In the genomic region with DNA sequence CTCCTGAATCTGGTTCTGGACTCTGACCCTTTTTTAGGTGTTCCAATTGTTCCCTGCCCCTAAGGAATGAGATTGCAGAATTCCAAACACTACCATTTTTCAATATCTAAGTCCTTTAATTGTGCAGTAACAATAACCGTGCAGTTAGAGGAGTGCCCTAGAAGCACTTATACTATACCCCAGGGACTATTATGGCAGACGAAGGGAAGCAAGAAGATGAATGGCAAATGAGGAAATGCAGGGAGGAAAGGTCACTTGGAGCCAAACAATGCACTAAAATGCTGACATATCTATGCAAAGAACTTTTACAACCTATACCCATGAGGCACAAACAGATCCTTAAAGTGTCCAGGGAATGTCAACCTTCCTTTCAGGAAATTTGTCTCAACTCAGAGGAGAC, we compare ENCODE assay signal across 23 cellular contexts. TPM values are rescaled to one million over a fixed set of nuclear protein-coding genes. Genes with fewer than 3 reads are reported as not detected.
DNase-seq lines count a peak whose midpoint lies in the region; ATAC-seq and TF ChIP-seq lines count a peak whose summit lies in the region.
"Had no signal": no experiment of that assay in that cellular context is flagged by ENCODE, and none has a peak within 500 bp of the region (broad histone marks: within the 10 kb centered on the region; RNA-seq: fewer than 3 reads in every experiment).

No MANE protein-coding gene starts in this region.

- no peak for TF ChIP-seq POLR2A in transverse colon (IDR thresholded peaks at IDR 0.05)

- H3K36me3 ChIP-seq in transverse colon: no peaks in the 10 kb centered on the region
- H3K36me3 ChIP-seq: BLaER1, SJCRH30 had no signal

- TF ChIP-seq CTCF in transverse colon (IDR thresholded peaks at IDR 0.05): no peak

- H3K4me1 ChIP-seq in transverse colon: peaks cover 0 to 7% (median 0%) of the 10 kb centered on the region in 4 donors
- H3K4me1 ChIP-seq: BLaER1, SJCRH30 had no signal

- no peaks in the 10 kb centered on the region for H3K27me3 ChIP-seq in transverse colon
- H3K27me3 ChIP-seq: BLaER1, SJCRH30 had no signal

- no peak for TF ChIP-seq EP300 in transverse colon (IDR thresholded peaks at IDR 0.05; ENCODE audit: low read depth)

- H3K27ac ChIP-seq in transverse colon: peak overlapping the region in 3 of 4 donors; percentile 21 to 42 (median 32)
- H3K27ac ChIP-seq: BLaER1, SJCRH30 had no signal

- no peaks in the 10 kb centered on the region for H3K9me3 ChIP-seq in transverse colon
- H3K9me3 ChIP-seq: BLaER1, Caco-2, SJCRH30 had no signal

- POLR2A ChIA-PET in HEK293T (lab: Yijun Ruan, JAX): no interaction called here

- WGBS in transverse colon (ENCODE audit: low coverage in 1 of 2), 2 donors: 16 to 33% methylated on average over 1 to 2 of the region's 2 CpGs

- ATAC-seq in left colon: peak; percentile 97

- CTCF ChIA-PET in HEK293T (lab: Yijun Ruan, JAX): interaction anchor here (0.6 kb wide), 1 partner anchor 12 kb away, joined by 4 read pairs; no protein-coding TSS in a partner anchor

- DNase-seq in HEK293T (ENCODE audit: extremely low spot score): peak; percentile 12
- DNase-seq in NCI-H187 (lab: John Stamatoyannopoulos, UW): peak; percentile 47 to 61
- no peak for DNase-seq in left colon
- peak; percentile 13 for DNase-seq in transverse colon
- no peak for DNase-seq in activated CD4-positive, CD25-positive, alpha-beta regulatory T cell (lab: John Stamatoyannopoulos, UW)
- DNase-seq in NCI-H2029 (lab: John Stamatoyannopoulos, UW): no peak
- no peak for DNase-seq in SK-N-DZ (ENCODE audit: low spot score)
- DNase-seq: ACHN; CD4-positive, alpha-beta T cell; DMS 273 treated with DMSO at 0.1 percent for 48 hours; GF-D8; GOT3; HCEC 1CT; KBM-7; MM.1S; NCI-H1105 treated with DMSO at 0.1 percent for 48 hours; NCI-H1694 treated with DMSO at 0.1 percent for 48 hours; NCI-H226; NCI-H510A treated with DMSO at 0.1 percent for 48 hours; OCI-M1; SJCRH30 had no signal

- in situ Hi-C loops in transverse colon (cut with MboI; ENCODE audit: low pct_ligation_motif_present in 1 of 4, low pct_unique_long_range_greater_than_20kb in 1 of 4, low sequenced_read_pairs in 3 of 4): no loop called here

- no peak overlapping the region for H3K4me3 ChIP-seq in transverse colon
- H3K4me3 ChIP-seq: BLaER1, SJCRH30 had no signal

- intact Hi-C loops in left colon (cut with DNase I, micrococcal nuclease): no loop called here
- intact Hi-C loops in transverse colon (cut with DNase I; ENCODE audit: low total_unique reads): no loop called here

TF ChIP-seq in HEK293T, 16 proteins besides CTCF, POLR2A, EP300 and RAD21:
- TF ChIP-seq FOXA1 (IDR thresholded peaks at IDR 0.05) (no peak), BHLHE40 (IDR thresholded peaks at IDR 0.05; ENCODE audit: borderline replicate concordance) (no peak), SUZ12 (IDR thresholded peaks at IDR 0.05) (no peak), FOXK2 (IDR thresholded peaks at IDR 0.05) (no peak), SP1 (IDR thresholded peaks at IDR 0.05) (no peak), TARDBP (IDR thresholded peaks at IDR 0.05) (no peak), ARNT (IDR thresholded peaks at IDR 0.05) (no peak), LEF1 (IDR thresholded peaks at IDR 0.05; ENCODE audit: borderline replicate concordance) (no peak), FOXM1 (IDR thresholded peaks at IDR 0.05; ENCODE audit: borderline replicate concordance) (no peak), ZNF384 (IDR thresholded peaks at IDR 0.05) (no peak)

RNA-seq across cellular contexts. Expression of a gene that starts 50.2 kb away (rescaled TPM):
- total RNA-seq in left colon (10 to 100 TPM; 50.6 to 67.8 TPM), transverse colon (100 to 1,000 TPM in 1 of 4 donors, 10 to 100 TPM in 3; 47.0 to 302 (median 73.6) TPM)
- 7.2 and 9.5 TPM in 2 replicates for polyA plus RNA-seq in SK-N-DZ (2014; cell fraction: cytosol; rRNA removed)
- 11.0 and 16.7 TPM in 2 replicates for polyA plus RNA-seq in SK-N-DZ (2014; cell fraction: nucleus; rRNA removed)

Comparison
In these comparisons a context has a peak if more than half of its experiments do, and no peak if none do; other contexts are left out.
1. DNase-seq: peak in HEK293T (single experiment), NCI-H187 (2 of 2) and transverse colon (single experiment); none in left colon (0 of 2), activated CD4-positive, CD25-positive, alpha-beta regulatory T cell (0 of 4), NCI-H2029 (single experiment) and SK-N-DZ (single experiment).